1 cellular context compared by ENCODE assay signal in genomic region chr19:50255115-50255514, GRCh38.
TF ChIP-seq lines count a peak whose summit lies in the region.

No MANE protein-coding gene starts in this region.

TF ChIP-seq in endothelial cell of umbilical vein, 7 proteins besides CTCF, POLR2A, EP300 and RAD21:
- TF ChIP-seq EZH2 (IDR thresholded peaks at IDR 0.05; ENCODE audit: borderline replicate concordance, low read depth, low read length, severe bottlenecking) (no peak), FOS (IDR thresholded peaks at IDR 0.05; ENCODE audit: borderline replicate concordance, insufficient read depth, low read length) (no peak), POLR2AphosphoS5 (IDR thresholded peaks at IDR 0.05; ENCODE audit: insufficient read depth, low read depth, low read length) (no peak), JUN (IDR thresholded peaks at IDR 0.05; ENCODE audit: borderline replicate concordance, insufficient read depth, insufficient read length, low read depth) (no peak), MYC (IDR thresholded peaks at IDR 0.05; ENCODE audit: low read depth, low read length) (no peak), GATA2 (IDR thresholded peaks at IDR 0.05; ENCODE audit: insufficient read depth, insufficient read length, low read depth, low read length) (no peak)
- TF ChIP-seq, protein P1, sequence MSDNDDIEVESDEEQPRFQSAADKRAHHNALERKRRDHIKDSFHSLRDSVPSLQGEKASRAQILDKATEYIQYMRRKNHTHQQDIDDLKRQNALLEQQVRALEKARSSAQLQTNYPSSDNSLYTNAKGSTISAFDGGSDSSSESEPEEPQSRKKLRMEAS (IDR thresholded peaks at IDR 0.05; ENCODE audit: insufficient read depth, insufficient read length), result no peak
